22 cellular contexts compared by ENCODE assay signal in the genomic region with DNA sequence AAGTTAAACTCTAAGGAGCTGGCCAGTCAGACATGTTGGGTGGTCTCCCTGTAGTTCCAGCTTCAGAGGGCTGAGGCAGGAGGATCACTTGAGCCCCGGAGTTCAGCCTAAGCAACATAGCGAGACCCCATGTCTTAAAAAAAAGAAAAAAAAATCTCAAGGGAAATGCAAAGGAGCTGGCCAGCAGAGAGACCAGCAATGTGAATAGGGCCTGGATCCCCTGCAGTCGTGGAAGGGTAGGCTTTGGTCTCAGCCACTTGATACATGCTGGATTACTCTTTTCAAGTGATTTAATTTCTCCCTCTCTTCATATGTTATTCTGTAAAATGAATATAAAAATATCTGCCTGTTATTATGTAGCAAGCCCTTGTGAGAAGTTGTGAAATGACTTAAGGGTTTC.
"Had no signal": no experiment of that assay in that cellular context is flagged by ENCODE, and none has a peak within 500 bp of the region (broad histone marks: within the 10 kb centered on the region; RNA-seq: fewer than 3 reads in every experiment).

No MANE protein-coding gene starts in this region.

- H3K9me3 Mint-ChIP-seq: stimulated activated naive CD8-positive, alpha-beta T cell treated with anti-CD3 and anti-CD28 coated beads, Interleukin-15, amount 100 ng/mL, for 72 hours had no signal

- ATAC-seq: left colon; left ventricle myocardium superior; naive thymus-derived CD4-positive, alpha-beta T cell; psoas muscle; sciatic nerve; stimulated activated naive CD8-positive, alpha-beta T cell treated with anti-CD3 and anti-CD28 coated beads, Interleukin-15, amount 100 ng/mL, for 72 hours had no signal

- H3K4me1 ChIP-seq: colonic mucosa, psoas muscle, spleen had no signal

- H3K4me1 Mint-ChIP-seq: stimulated activated naive CD8-positive, alpha-beta T cell treated with anti-CD3 and anti-CD28 coated beads, Interleukin-15, amount 100 ng/mL, for 72 hours had no signal

- H3K27me3 ChIP-seq: colonic mucosa, hepatocyte, neutrophil, spleen, transverse colon had no signal

- H3K4me3 Mint-ChIP-seq: naive thymus-derived CD4-positive, alpha-beta T cell; nephron progenitor cell; stimulated activated naive B cell treated with anti-CD40 and anti-IgM and Interleukin-4, amounts not matched to agents 10 μg/mL and 1 μg/mL and 100 μg/mL, for 72 hours; stimulated activated naive CD8-positive, alpha-beta T cell treated with anti-CD3 and anti-CD28 coated beads, Interleukin-15, amount 100 ng/mL, for 72 hours had no signal

- H3K4me3 ChIP-seq: colonic mucosa, hepatocyte, lung, psoas muscle, spleen, thoracic aorta, transverse colon had no signal

- H3K27me3 Mint-ChIP-seq: stimulated activated naive B cell treated with anti-CD40 and anti-IgM and Interleukin-4, amounts not matched to agents 10 μg/mL and 1 μg/mL and 100 μg/mL, for 72 hours had no signal

- DNase-seq: colonic mucosa; dermis blood vessel endothelial cell; effector CD4-positive, alpha-beta T cell; foreskin melanocyte; left colon; left ventricle myocardium superior; naive thymus-derived CD4-positive, alpha-beta T cell; nephron progenitor cell; psoas muscle; retina; spleen; stimulated activated CD4-positive, alpha-beta T cell treated with anti-CD3 and anti-CD28 coated beads, Interleukin-15, amount 100 ng/mL, for 24 hours; stimulated activated CD4-positive, alpha-beta T cell treated with anti-CD3 and anti-CD28 coated beads, Interleukin-1b, Interleukin-23, amount 100 ng/mL, for 48 hours; stimulated activated CD4-positive, alpha-beta T cell treated with anti-CD3 and anti-CD28 coated beads, Interleukin-4, amount 100 ng/mL, for 24 hours; stimulated activated naive B cell treated with anti-CD40 and anti-IgM and Interleukin-4, amounts not matched to agents 10 μg/mL and 1 μg/mL and 100 μg/mL, for 72 hours; stimulated activated naive CD8-positive, alpha-beta T cell treated with anti-CD3 and anti-CD28 coated beads, Interleukin-15, amount 100 ng/mL, for 72 hours; transverse colon had no signal

- H3K27ac Mint-ChIP-seq: naive thymus-derived CD4-positive, alpha-beta T cell; nephron progenitor cell; stimulated activated naive B cell treated with anti-CD40 and anti-IgM and Interleukin-4, amounts not matched to agents 10 μg/mL and 1 μg/mL and 100 μg/mL, for 72 hours; stimulated activated naive CD8-positive, alpha-beta T cell treated with anti-CD3 and anti-CD28 coated beads, Interleukin-15, amount 100 ng/mL, for 72 hours had no signal

- H3K27ac ChIP-seq: colonic mucosa, hepatocyte, neutrophil, psoas muscle, spleen, thoracic aorta, transverse colon had no signal

- H3K9me3 ChIP-seq: colonic mucosa, neutrophil, thoracic aorta, transverse colon had no signal

- H3K36me3 ChIP-seq: colonic mucosa, neutrophil, thoracic aorta, transverse colon had no signal
